15 cellular contexts compared by ENCODE assay signal in the genomic region with DNA sequence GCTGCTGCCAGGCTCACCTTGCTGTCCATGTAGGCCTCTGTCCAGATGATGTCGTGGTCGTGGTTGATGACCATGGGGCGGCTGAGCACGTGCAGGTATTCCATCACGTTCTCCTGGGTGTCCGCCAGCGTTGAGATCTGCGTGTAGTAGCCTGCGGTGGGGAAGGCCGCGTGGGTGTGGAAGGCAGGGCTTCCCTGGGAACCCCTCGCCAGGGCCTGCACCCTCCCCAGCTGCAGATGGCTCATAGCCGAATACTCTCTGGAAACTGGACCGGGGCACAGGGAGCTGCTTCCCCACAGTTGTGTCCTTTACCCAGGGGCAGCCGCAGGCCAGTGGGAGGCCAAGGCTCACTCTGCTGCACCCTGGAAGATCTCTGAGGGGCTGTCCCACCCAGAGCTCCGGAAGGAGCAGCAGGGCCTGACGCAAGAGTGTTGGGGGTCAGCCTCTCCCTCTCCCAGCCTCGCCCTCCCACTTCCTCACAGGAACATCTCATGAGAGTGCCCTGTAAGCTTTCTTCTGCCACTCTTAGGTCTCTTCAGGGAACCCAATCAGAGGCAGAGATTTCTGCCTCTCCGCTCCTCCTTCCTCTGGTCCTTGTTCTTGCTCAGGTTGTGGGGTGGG. TPM values are rescaled to one million over a fixed set of nuclear protein-coding genes. Genes with fewer than 3 reads are reported as not detected.
"Had no signal": no experiment of that assay in that cellular context is flagged by ENCODE, and none has a peak within 500 bp of the region (broad histone marks: within the 10 kb centered on the region; RNA-seq: fewer than 3 reads in every experiment).

No MANE protein-coding gene starts in this region.

- FAIRE-seq: bronchial epithelial cell, islet of Langerhans had no signal

- H2AFZ ChIP-seq: hepatocyte had no signal

- H3K79me2 ChIP-seq: hepatocyte had no signal

- ATAC-seq: sciatic nerve, upper lobe of right lung had no signal

- H3K4me2 ChIP-seq: hepatocyte had no signal

- H3K4me3 ChIP-seq: hepatocyte, spleen, upper lobe of right lung had no signal

- H3K27ac ChIP-seq: hepatocyte, spleen, upper lobe of right lung had no signal

- H3K9me3 ChIP-seq: spleen, upper lobe of right lung had no signal

- H3K36me3 ChIP-seq: spleen, upper lobe of right lung had no signal

- H3K27me3 ChIP-seq: hepatocyte, upper lobe of right lung had no signal

- DNase-seq: activated CD4-positive, alpha-beta T cell treated with anti-CD3 and anti-CD28 coated beads, Interleukin-2, amount 10 ng/mL, durations not matched to agents 7 days and 5 days; activated CD4-positive, CD25-positive, alpha-beta regulatory T cell; activated gamma-delta T cell; cerebellar nuclear complex; effector CD8-positive, alpha-beta T cell; foreskin fibroblast; spleen; stimulated activated naive CD4-positive, alpha-beta T cell; upper lobe of right lung had no signal

- H3K4me1 ChIP-seq: spleen, upper lobe of right lung had no signal

RNA-seq across cellular contexts. Expression of gene CACNA2D4, which starts 35.5 kb away (rescaled TPM):
- total RNA-seq: bronchial epithelial cell, lung microvascular endothelial cell had no signal
- polyA plus RNA-seq: neural cell had no signal
